29 cellular contexts compared by ENCODE assay signal in genomic region chr2:37443082-37443481, GRCh38.
"Had no signal": no experiment of that assay in that cellular context is flagged by ENCODE, and none has a peak within 500 bp of the region (broad histone marks: within the 10 kb centered on the region; RNA-seq: fewer than 3 reads in every experiment).

No MANE protein-coding gene starts in this region.

- H3K27ac ChIP-seq: brain microvascular endothelial cell, epithelial cell of prostate, esophagus squamous epithelium, gastroesophageal sphincter, heart right ventricle had no signal

- H3K4me1 ChIP-seq: esophagus squamous epithelium, gastroesophageal sphincter, heart right ventricle had no signal

- H3K27me3 ChIP-seq: brain microvascular endothelial cell, gastroesophageal sphincter, heart right ventricle had no signal

- FAIRE-seq: astrocyte, colon, endometrium, endothelial cell of umbilical vein had no signal

- H3K36me3 ChIP-seq: brain microvascular endothelial cell, esophagus squamous epithelium, gastroesophageal sphincter, heart right ventricle had no signal

- H3K4me3 ChIP-seq: esophagus squamous epithelium, gastroesophageal sphincter, heart right ventricle had no signal

- ATAC-seq: activated CD8-positive, alpha-beta T cell treated with anti-CD3 and anti-CD28 coated beads for 36 hours; activated T-cell treated with anti-CD3 and anti-CD28 coated beads, Interleukin-2, amount 50 U/mL, for 4 hours; activated T-helper 17 cell treated with anti-CD3 and anti-CD28 coated beads, Interleukin-2, amount 50 U/mL, for 72 hours; effector memory CD8-positive, alpha-beta T cell; gastroesophageal sphincter; heart right ventricle had no signal

- DNase-seq: activated CD4-positive, alpha-beta T cell treated with anti-CD3 and anti-CD28 coated beads for 48 hours; activated CD4-positive, alpha-beta T cell treated with anti-CD3 and anti-CD28 coated beads, Interleukin-2, amount 50 U/mL, for 1 hour; activated CD4-positive, alpha-beta T cell treated with anti-CD3 and anti-CD28 coated beads, Interleukin-2, amount 50 U/mL, for 48 hours; activated CD8-positive, alpha-beta memory T cell treated with anti-CD3 and anti-CD28 coated beads for 24 hours; activated CD8-positive, alpha-beta T cell treated with anti-CD3 and anti-CD28 coated beads for 36 hours; activated effector memory CD4-positive, alpha-beta T cell treated with Interleukin-2 at 50 U/mL for 16 hours; activated gamma-delta T cell treated with Interleukin-2 at 50 U/mL for 16 hours; activated naive CD4-positive, alpha-beta T cell treated with anti-CD3 and anti-CD28 coated beads, Interleukin-2, amount 50 U/mL, for 16 hours; activated naive CD4-positive, alpha-beta T cell treated with Interleukin-2 at 50 U/mL for 16 hours; activated T-cell treated with anti-CD3 and anti-CD28 coated beads, Interleukin-2, amount 50 U/mL, for 4 hours; amniotic stem cell; anterior cingulate cortex; brain microvascular endothelial cell; caudate nucleus; cortex of kidney; dermis blood vessel endothelial cell; effector CD4-positive, alpha-beta T cell; effector memory CD8-positive, alpha-beta T cell; esophagus squamous epithelium; foreskin melanocyte; heart right ventricle; T-helper 2 cell had no signal
